10 cellular contexts compared by ENCODE assay signal in the genomic region with DNA sequence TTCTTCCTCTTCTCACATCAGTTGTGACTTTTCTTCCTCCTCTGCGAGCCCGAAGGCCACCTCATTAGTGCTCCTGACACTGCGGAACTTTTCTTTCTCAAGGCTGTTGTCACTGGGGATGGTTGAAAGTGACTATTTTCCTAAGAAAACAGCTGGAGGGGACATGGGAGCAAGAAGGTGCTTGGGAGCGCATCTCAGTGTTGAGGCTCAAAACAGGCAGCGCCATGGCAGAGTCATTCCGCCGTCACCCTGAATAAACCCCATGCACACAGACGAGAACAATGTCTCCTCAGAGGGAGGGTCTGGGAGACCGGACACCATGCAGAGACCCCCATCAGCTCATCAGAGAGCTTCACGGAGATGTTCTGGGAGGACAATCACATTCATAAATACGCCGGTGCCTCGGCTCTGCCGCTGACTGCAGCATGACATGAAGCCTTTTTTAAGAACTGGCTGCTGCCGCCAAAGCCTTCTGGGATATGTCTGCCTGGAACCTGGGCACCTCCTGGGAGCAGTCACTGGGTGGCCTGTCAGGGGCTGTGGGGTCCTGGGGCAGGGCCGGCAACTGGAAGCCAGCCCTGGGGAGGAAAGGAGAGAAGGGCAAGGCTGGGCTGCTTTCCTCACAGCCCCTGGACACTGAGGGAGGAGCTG. TPM values are rescaled to one million over a fixed set of nuclear protein-coding genes. Genes with fewer than 3 reads are reported as not detected.
A peak's percentile ranks its signal among the peaks of the same experiment; 100 is the strongest.
DNase-seq lines count a peak whose midpoint lies in the region; ATAC-seq and TF ChIP-seq lines count a peak whose summit lies in the region.
"Had no signal": no experiment of that assay in that cellular context is flagged by ENCODE, and none has a peak within 500 bp of the region (broad histone marks: within the 10 kb centered on the region; RNA-seq: fewer than 3 reads in every experiment).

No MANE protein-coding gene starts in this region.

- H3K9me3 ChIP-seq in hepatocyte (ENCODE audit: low read depth) (no peaks in the 10 kb centered on the region), skeletal muscle tissue (ENCODE audit: control insufficient read depth in 3 of 3, low read length in 3 of 3) (no peaks in the 10 kb centered on the region), Caco-2 (no peaks in the 10 kb centered on the region)

- DNase-seq in HCEC 1CT (peak; percentile 24), hepatocyte (ENCODE audit: low spot score) (no peak), Caco-2 (no peak), natural killer cell (no peak), Kasumi-1 (lab: John Stamatoyannopoulos, UW) (no peak)
- DNase-seq in stimulated activated naive CD4-positive, alpha-beta T cell (lab: John Stamatoyannopoulos, UW) = no peak
- DNase-seq: naive B cell, T-cell had no signal

- no peaks in the 10 kb centered on the region for H3K36me3 Mint-ChIP-seq in brain
- H3K36me3 Mint-ChIP-seq in Caco-2 (ENCODE audit: insufficient read depth, unreplicated experiment) = no peaks in the 10 kb centered on the region
- no peaks in the 10 kb centered on the region for H3K36me3 Mint-ChIP-seq in natural killer cell
- H3K36me3 Mint-ChIP-seq: naive B cell, T-cell had no signal

- no peaks in the 10 kb centered on the region for H3K27me3 ChIP-seq in hepatocyte
- H3K27me3 ChIP-seq in skeletal muscle tissue (ENCODE audit: control insufficient read depth in 3 of 3, insufficient read depth in 3 of 3, low read length in 3 of 3) = no peaks in the 10 kb centered on the region
- H3K27me3 ChIP-seq in Caco-2 (replicated peaks; ENCODE audit: control insufficient read depth, insufficient read depth, low read length) = no peaks in the 10 kb centered on the region

- no peaks in the 10 kb centered on the region for H3K36me3 ChIP-seq in hepatocyte (replicated peaks; ENCODE audit: insufficient read depth, low read depth)
- peaks cover 0 to 20% (median 1%) of the 10 kb centered on the region in 3 donors for H3K36me3 ChIP-seq in skeletal muscle tissue (ENCODE audit: control insufficient read depth in 3 of 3, insufficient read depth in 3 of 3, low read length in 3 of 3)
- no peaks in the 10 kb centered on the region for H3K36me3 ChIP-seq in Caco-2 (ENCODE audit: control insufficient read depth, insufficient read depth, low read length)

- peak overlapping the region; percentile 75 to 83 (median 81) for H3K9ac ChIP-seq in skeletal muscle tissue (ENCODE audit: low read depth in 1 of 3, low read length in 3 of 3)

- H3K4me3 ChIP-seq in hepatocyte = no peak overlapping the region
- H3K4me3 ChIP-seq in skeletal muscle tissue (ENCODE audit: low read length in 3 of 3) = peak overlapping the region; percentile 57 to 76 (median 64)
- no peak overlapping the region for H3K4me3 ChIP-seq in Caco-2 (ENCODE audit: low read depth, low read length)

- 64% methylated on average over 15 of the region's 16 CpGs for WGBS in hepatocyte (ENCODE audit: low lambda C conversion rate, missing lambda C conversion rate)

- H4K20me1 ChIP-seq in hepatocyte (ENCODE audit: insufficient read depth, poor library complexity, severe bottlenecking) = no peaks in the 10 kb centered on the region

- no peaks in the 10 kb centered on the region for H3K9me2 ChIP-seq in hepatocyte (replicated peaks; ENCODE audit: insufficient read depth)

- CTCF ChIA-PET in Caco-2 (lab: Charles Lee) = interaction anchor here (1.0 kb wide), 1 partner anchor 10 kb away, joined by 3 read pairs; no protein-coding TSS in a partner anchor

- H3K4me1 Mint-ChIP-seq in brain = peaks cover 79% of the 10 kb centered on the region
- no peaks in the 10 kb centered on the region for H3K4me1 Mint-ChIP-seq in Caco-2 (ENCODE audit: low read depth, unreplicated experiment)
- H3K4me1 Mint-ChIP-seq in natural killer cell = peaks cover 6 to 11% of the 10 kb centered on the region in 2 donors
- H3K4me1 Mint-ChIP-seq: naive B cell had no signal

- H3K4me3 Mint-ChIP-seq in brain (peak overlapping the region; percentile 49 to 72 (median 62)), Caco-2 (ENCODE audit: unreplicated experiment) (no peak overlapping the region), natural killer cell (no peak overlapping the region)
- H3K4me3 Mint-ChIP-seq: naive B cell, T-cell had no signal

- peak overlapping the region; percentile 95 for H3K27ac ChIP-seq in hepatocyte
- peak overlapping the region; percentile 96 for H3K27ac ChIP-seq in skeletal muscle tissue (ENCODE audit: low read depth, low read length)

- H3K9me3 Mint-ChIP-seq in brain (no peaks in the 10 kb centered on the region), Caco-2 (ENCODE audit: unreplicated experiment) (no peaks in the 10 kb centered on the region), natural killer cell (no peaks in the 10 kb centered on the region)
- H3K9me3 Mint-ChIP-seq: T-cell had no signal

- H2AFZ ChIP-seq in hepatocyte = no peak overlapping the region

- BruUV-seq in Caco-2 (replicated peaks; lab: Mats Ljungman, UMichigan) = no TSS peak

- H3K27ac Mint-ChIP-seq in brain (peak overlapping the region; percentile 80 to 97 (median 93)), Caco-2 (ENCODE audit: unreplicated experiment) (no peak overlapping the region), natural killer cell (no peak overlapping the region)
- H3K27ac Mint-ChIP-seq: T-cell had no signal

- TF ChIP-seq CTCF in brain (conservative IDR thresholded peaks at IDR 0.05) (no peak), hepatocyte (IDR thresholded peaks at IDR 0.05; ENCODE audit: poor library complexity) (no peak), Caco-2 (IDR thresholded peaks at IDR 0.05; ENCODE audit: insufficient read depth in 1 of 2, low read depth in 1 of 2, low read length in 1 of 2, severe bottlenecking in 1 of 2, unreplicated experiment in 1 of 2) (no peak), natural killer cell (IDR thresholded peaks at IDR 0.05) (no peak)

- peaks cover 52% of the 10 kb centered on the region for H3K4me1 ChIP-seq in hepatocyte (ENCODE audit: insufficient read depth)
- peaks cover 94 to 99% (median 98%) of the 10 kb centered on the region in 3 donors for H3K4me1 ChIP-seq in skeletal muscle tissue (ENCODE audit: control insufficient read depth in 3 of 3, insufficient read depth in 3 of 3, low read length in 3 of 3)
- H3K4me1 ChIP-seq in Caco-2 = no peaks in the 10 kb centered on the region

- POLR2A ChIA-PET in Caco-2 (lab: Charles Lee) = no interaction called here

- intact Hi-C loops in Caco-2 (cut with micrococcal nuclease; ENCODE audit: unreplicated experiment) = no loop called here
- intact Hi-C loops in natural killer cell (cut with micrococcal nuclease) = no loop called here

- H3K4me2 ChIP-seq in hepatocyte = peak overlapping the region; percentile 65

- H3K27me3 Mint-ChIP-seq in brain (no peaks in the 10 kb centered on the region), Caco-2 (ENCODE audit: insufficient read depth, unreplicated experiment) (no peaks in the 10 kb centered on the region), natural killer cell (ENCODE audit: low read depth in 2 of 2) (peaks cover 17% of the 10 kb centered on the region in 2 donors)

- H3K79me2 ChIP-seq in hepatocyte = no peaks in the 10 kb centered on the region

- ATAC-seq in natural killer cell = no peak
- ATAC-seq: T-cell had no signal

RNA-seq across cellular contexts. Expression of gene ATOH8, which starts 19.2 kb away (rescaled TPM):
- 15.8 TPM for polyA plus RNA-seq in brain (ENCODE audit: insufficient read depth, low read depth, low replicate concordance)
- total RNA-seq in hepatocyte = 2.0 and 2.9 TPM in 2 replicates
- polyA plus RNA-seq in hepatocyte = 1.3 and 2.1 TPM in 2 replicates
- total RNA-seq in skeletal muscle tissue = 8.4 TPM
- total RNA-seq in Caco-2 (2022) = not detected in 2 replicates
- under 1 TPM in 1 of 3 donors, not detected in 2; 0.23 TPM for total RNA-seq in natural killer cell

Comparison
In these comparisons a context has a peak if more than half of its experiments do, and no peak if none do; other contexts are left out.
1. H3K27ac Mint-ChIP-seq: peak in brain (5 of 5); none in Caco-2 (single experiment) and natural killer cell (0 of 2).
2. H3K4me3 Mint-ChIP-seq: peak in brain (5 of 5); none in Caco-2 (single experiment) and natural killer cell (single experiment).
3. H3K4me3 ChIP-seq: peak in skeletal muscle tissue (3 of 3); none in hepatocyte (single experiment) and Caco-2 (single experiment).